Comparison of ENCODE assay signal across 13 cellular contexts in genomic region chr10:62769574-62770242, GRCh38. TPM values are rescaled to one million over a fixed set of nuclear protein-coding genes. Genes with fewer than 3 reads are reported as not detected.
DNase-seq lines count a peak whose midpoint lies in the region; ATAC-seq and TF ChIP-seq lines count a peak whose summit lies in the region.
"Had no signal": no experiment of that assay in that cellular context is flagged by ENCODE, and none has a peak within 500 bp of the region (broad histone marks: within the 10 kb centered on the region; RNA-seq: fewer than 3 reads in every experiment).

No MANE protein-coding gene starts in this region.

- DNase-seq in EL: peak; percentile 11
- no peak for DNase-seq in left ventricle myocardium superior
- no peak for DNase-seq in ureter (ENCODE audit: low spot score)
- no peak for DNase-seq in activated CD4-positive, alpha-beta T cell treated with anti-CD3 and anti-CD28 coated beads, Interleukin-2, amount 10 ng/mL, durations not matched to agents 24 days and 14 days
- DNase-seq in SKM-1 (lab: John Stamatoyannopoulos, UW; ENCODE audit: unreplicated experiment): no peak
- DNase-seq in MCF 10A (ENCODE audit: unreplicated experiment): no peak
- DNase-seq: activated CD4-positive, alpha-beta T cell treated with anti-CD3 and anti-CD28 coated beads for 36 hours; brain microvascular endothelial cell; Karpas-422; occipital lobe had no signal

- no peak for TF ChIP-seq CTCF in MCF 10A (IDR thresholded peaks at IDR 0.05; ENCODE audit: unreplicated experiment)

- CTCF ChIA-PET in MCF 10A (lab: Yijun Ruan, JAX): no interaction called here

- H3K4me3 Mint-ChIP-seq in activated CD4-positive, alpha-beta T cell treated with anti-CD3 and anti-CD28 coated beads, Interleukin-2, amount 10 ng/mL, durations not matched to agents 24 days and 14 days: no peak overlapping the region
- no peak overlapping the region for H3K4me3 Mint-ChIP-seq in MCF 10A (ENCODE audit: unreplicated experiment)
- H3K4me3 Mint-ChIP-seq: activated CD4-positive, alpha-beta T cell treated with anti-CD3 and anti-CD28 coated beads for 36 hours had no signal

- H3K36me3 Mint-ChIP-seq in activated CD4-positive, alpha-beta T cell treated with anti-CD3 and anti-CD28 coated beads, Interleukin-2, amount 10 ng/mL, durations not matched to agents 24 days and 14 days (ENCODE audit: low read depth): no peaks in the 10 kb centered on the region
- H3K36me3 Mint-ChIP-seq in MCF 10A (ENCODE audit: insufficient read depth, unreplicated experiment): no peaks in the 10 kb centered on the region

- peaks cover 17% of the 10 kb centered on the region for H3K4me1 Mint-ChIP-seq in activated CD4-positive, alpha-beta T cell treated with anti-CD3 and anti-CD28 coated beads, Interleukin-2, amount 10 ng/mL, durations not matched to agents 24 days and 14 days
- H3K4me1 Mint-ChIP-seq in MCF 10A (ENCODE audit: insufficient read depth, unreplicated experiment): no peaks in the 10 kb centered on the region

- peaks cover 12% of the 10 kb centered on the region for H3K27me3 Mint-ChIP-seq in activated CD4-positive, alpha-beta T cell treated with anti-CD3 and anti-CD28 coated beads, Interleukin-2, amount 10 ng/mL, durations not matched to agents 24 days and 14 days
- H3K27me3 Mint-ChIP-seq in MCF 10A (ENCODE audit: insufficient read depth, unreplicated experiment): no peaks in the 10 kb centered on the region

- no TSS peak for BruUV-seq in MCF 10A (replicated peaks; lab: Mats Ljungman, UMichigan)

- POLR2A ChIA-PET in MCF 10A (lab: Yijun Ruan, JAX): no interaction called here

- intact Hi-C loops in left ventricle myocardium superior (cut with micrococcal nuclease) (no loop called here), MCF 10A (cut with micrococcal nuclease) (no loop called here)
- intact Hi-C loops in activated CD4-positive, alpha-beta T cell treated with anti-CD3 and anti-CD28 coated beads, Interleukin-2, amount 10 ng/mL, durations not matched to agents 24 days and 14 days (cut with micrococcal nuclease): no loop called here

- H3K27ac Mint-ChIP-seq in activated CD4-positive, alpha-beta T cell treated with anti-CD3 and anti-CD28 coated beads, Interleukin-2, amount 10 ng/mL, durations not matched to agents 24 days and 14 days: no peak overlapping the region
- no peak overlapping the region for H3K27ac Mint-ChIP-seq in MCF 10A (ENCODE audit: low read depth, unreplicated experiment)
- H3K27ac Mint-ChIP-seq: activated CD4-positive, alpha-beta T cell treated with anti-CD3 and anti-CD28 coated beads for 36 hours had no signal

- ATAC-seq in GM21360 (IDR thresholded peaks at IDR 0.05; ENCODE audit: unreplicated experiment): peak; percentile 63
- peak; percentile 62 for ATAC-seq in HG03521 (IDR thresholded peaks at IDR 0.05; ENCODE audit: unreplicated experiment)
- ATAC-seq in left ventricle myocardium superior: peak; percentile 68
- ATAC-seq: activated CD4-positive, alpha-beta T cell treated with anti-CD3 and anti-CD28 coated beads for 36 hours; Panc1 had no signal

- peaks cover 12% of the 10 kb centered on the region for H3K9me3 Mint-ChIP-seq in activated CD4-positive, alpha-beta T cell treated with anti-CD3 and anti-CD28 coated beads, Interleukin-2, amount 10 ng/mL, durations not matched to agents 24 days and 14 days
- H3K9me3 Mint-ChIP-seq in MCF 10A (ENCODE audit: unreplicated experiment): no peaks in the 10 kb centered on the region

RNA-seq across cellular contexts. Expression of gene ADO, which starts 34.8 kb away (rescaled TPM):
- 16.7 TPM for total RNA-seq in left ventricle myocardium superior
- 18.5 TPM for total RNA-seq in ureter
- total RNA-seq in activated CD4-positive, alpha-beta T cell treated with anti-CD3 and anti-CD28 coated beads, Interleukin-2, amount 10 ng/mL, durations not matched to agents 24 days and 14 days: 43.6 and 43.8 TPM in 2 replicates
- 22.1 and 24.3 TPM in 2 replicates for total RNA-seq in MCF 10A (2022)

RNA-seq across cellular contexts. Expression of gene EGR2, which starts 46.5 kb away (rescaled TPM):
- total RNA-seq in left ventricle myocardium superior (0.55 TPM), ureter (5.7 TPM), MCF 10A (2022) (0.25 and 1.0 TPM in 2 replicates)
- total RNA-seq in activated CD4-positive, alpha-beta T cell treated with anti-CD3 and anti-CD28 coated beads, Interleukin-2, amount 10 ng/mL, durations not matched to agents 24 days and 14 days: 178 and 201 TPM in 2 replicates

Comparison
In these comparisons a context has a peak if more than half of its experiments do, and no peak if none do; other contexts are left out.
1. RNA of gene EGR2, which starts 46.5 kb away (total RNA-seq): 178 to 201 TPM in activated CD4-positive, alpha-beta T cell treated with anti-CD3 and anti-CD28 coated beads, Interleukin-2, amount 10 ng/mL, durations not matched to agents 24 days and 14 days; 5.7 TPM in ureter (single experiment), 0.25 to 1.0 TPM in MCF 10A and 0.55 TPM in left ventricle myocardium superior (single experiment); every median in the first group is over 10 times any median in the second.
2. Peak in every context shown above with its lines, with median percentiles within 50 percentile points of each other: ATAC-seq.